In the genomic region with DNA sequence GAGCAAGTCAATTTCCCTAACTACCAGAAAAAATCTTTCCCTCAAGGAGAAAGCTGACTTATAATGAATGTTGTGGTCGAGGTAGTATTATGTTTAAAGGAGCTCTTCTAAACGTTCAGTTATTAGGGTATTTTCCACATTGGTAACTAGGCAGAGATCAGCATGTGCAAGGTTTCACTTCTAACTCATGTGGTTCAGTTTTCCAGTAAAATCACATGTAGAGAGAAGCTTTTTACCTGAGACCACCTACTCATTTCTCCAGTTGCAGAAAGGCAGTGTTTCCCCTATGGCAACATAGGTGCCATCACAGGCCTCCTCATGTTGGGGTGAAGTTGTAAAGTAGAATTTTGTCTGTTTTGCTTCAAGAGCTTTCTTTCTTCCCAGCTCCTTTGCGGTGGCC, we compare ENCODE assay signal across 2 cellular contexts.
TF ChIP-seq lines count a peak whose summit lies in the region.

No MANE protein-coding gene starts in this region.

TF ChIP-seq in IMR-90, 13 proteins besides CTCF, POLR2A, EP300 and RAD21:
- TF ChIP-seq MXI1 (IDR thresholded peaks at IDR 0.05; ENCODE audit: borderline replicate concordance, low read depth, low read length): no peak
- TF ChIP-seq MAZ (IDR thresholded peaks at IDR 0.05; ENCODE audit: borderline replicate concordance, low read depth, low read length): no peak
- no peak for TF ChIP-seq FOS (IDR thresholded peaks at IDR 0.05; ENCODE audit: low read depth, low read length)
- TF ChIP-seq MAFK (IDR thresholded peaks at IDR 0.05; ENCODE audit: low read depth, low read length): no peak
- no peak for TF ChIP-seq CHD1 (IDR thresholded peaks at IDR 0.05; ENCODE audit: low read depth, low read length)
- TF ChIP-seq SMC3 (IDR thresholded peaks at IDR 0.05; ENCODE audit: low read depth, low read length): no peak
- TF ChIP-seq RCOR1 (IDR thresholded peaks at IDR 0.05; ENCODE audit: insufficient replicate concordance, low read length): no peak
- no peak for TF ChIP-seq NFE2L2 (IDR thresholded peaks at IDR 0.05; ENCODE audit: low read depth, low read length)
- TF ChIP-seq ELK1 (IDR thresholded peaks at IDR 0.05; ENCODE audit: borderline replicate concordance, low read depth, low read length): no peak

TF ChIP-seq in GM12878, 131 proteins besides CTCF, POLR2A, EP300 and RAD21:
- TF ChIP-seq ZBTB33 (IDR thresholded peaks at IDR 0.05): no peak
- TF ChIP-seq USF1 (IDR thresholded peaks at IDR 0.05; ENCODE audit: borderline replicate concordance, extremely low read length, insufficient read depth, low read depth, low read length): no peak
- no peak for TF ChIP-seq ZNF274 (IDR thresholded peaks at IDR 0.05; ENCODE audit: insufficient read depth, insufficient read length)
- no peak for TF ChIP-seq CBFB (IDR thresholded peaks at IDR 0.05; ENCODE audit: low read depth)
- peak; percentile 56; the same call in 1 of the 2 replicates for TF ChIP-seq EED (IDR thresholded peaks at IDR 0.05; ENCODE audit: low read depth)
- no peak for TF ChIP-seq MTA3 (IDR thresholded peaks at IDR 0.05; ENCODE audit: borderline replicate concordance, low read length)
- no peak for TF ChIP-seq ZNF687 (IDR thresholded peaks at IDR 0.05)
- peak; percentile 16; the same call in 1 of the 2 replicates for TF ChIP-seq JUNB (IDR thresholded peaks at IDR 0.05)
- 0 out of 2 replicates have a peak, but pooled peaks have one; percentile 28 for TF ChIP-seq RFX5 (IDR thresholded peaks at IDR 0.05; ENCODE audit: low read depth, low read length)
- peak; percentile 64; the same call in 1 of the 2 replicates for TF ChIP-seq RUNX3 (IDR thresholded peaks at IDR 0.05; ENCODE audit: low read length)
- TF ChIP-seq NFIC (IDR thresholded peaks at IDR 0.05; ENCODE audit: low read depth, low read length): peak; percentile 48; the same call in 1 of the 2 replicates
- TF ChIP-seq IKZF2 (IDR thresholded peaks at IDR 0.05): peak; percentile 75 to 81; a peak in 3 of 4 replicates
- no peak for TF ChIP-seq CHD2 (IDR thresholded peaks at IDR 0.05; ENCODE audit: borderline replicate concordance, low read depth, low read length)
- no peak for TF ChIP-seq NFXL1 (IDR thresholded peaks at IDR 0.05; ENCODE audit: borderline replicate concordance)
- no peak for TF ChIP-seq TAF1 (IDR thresholded peaks at IDR 0.05; ENCODE audit: borderline replicate concordance, low read depth, low read length)
- TF ChIP-seq ZNF622 (IDR thresholded peaks at IDR 0.05): no peak
- peak; percentile 52 to 67; a peak in 2 of 4 replicates for TF ChIP-seq BHLHE40 (IDR thresholded peaks at IDR 0.05; ENCODE audit: borderline replicate concordance in 1 of 2, low read depth in 2 of 2, low read length in 1 of 2)
- TF ChIP-seq, protein P1, sequence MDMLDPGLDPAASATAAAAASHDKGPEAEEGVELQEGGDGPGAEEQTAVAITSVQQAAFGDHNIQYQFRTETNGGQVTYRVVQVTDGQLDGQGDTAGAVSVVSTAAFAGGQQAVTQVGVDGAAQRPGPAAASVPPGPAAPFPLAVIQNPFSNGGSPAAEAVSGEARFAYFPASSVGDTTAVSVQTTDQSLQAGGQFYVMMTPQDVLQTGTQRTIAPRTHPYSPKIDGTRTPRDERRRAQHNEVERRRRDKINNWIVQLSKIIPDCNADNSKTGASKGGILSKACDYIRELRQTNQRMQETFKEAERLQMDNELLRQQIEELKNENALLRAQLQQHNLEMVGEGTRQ (IDR thresholded peaks at IDR 0.05; ENCODE audit: borderline replicate concordance, low read depth, low read length): no peak
- peak; percentile 81; the same call in 1 of the 2 replicates for TF ChIP-seq RELB (IDR thresholded peaks at IDR 0.05; ENCODE audit: low read depth)
- TF ChIP-seq SKIL (IDR thresholded peaks at IDR 0.05; ENCODE audit: low read depth, poor library complexity, severe bottlenecking): no peak
- peak; percentile 76 for TF ChIP-seq IKZF1 (conservative IDR thresholded peaks at IDR 0.05)
- TF ChIP-seq EGR1 (IDR thresholded peaks at IDR 0.05; ENCODE audit: borderline replicate concordance in 1 of 2, low read depth in 2 of 2, low read length in 2 of 2): 0 out of 3 replicates have a peak, but pooled peaks of 1 of the 2 experiments have one; percentile 8
- TF ChIP-seq, protein P2, sequence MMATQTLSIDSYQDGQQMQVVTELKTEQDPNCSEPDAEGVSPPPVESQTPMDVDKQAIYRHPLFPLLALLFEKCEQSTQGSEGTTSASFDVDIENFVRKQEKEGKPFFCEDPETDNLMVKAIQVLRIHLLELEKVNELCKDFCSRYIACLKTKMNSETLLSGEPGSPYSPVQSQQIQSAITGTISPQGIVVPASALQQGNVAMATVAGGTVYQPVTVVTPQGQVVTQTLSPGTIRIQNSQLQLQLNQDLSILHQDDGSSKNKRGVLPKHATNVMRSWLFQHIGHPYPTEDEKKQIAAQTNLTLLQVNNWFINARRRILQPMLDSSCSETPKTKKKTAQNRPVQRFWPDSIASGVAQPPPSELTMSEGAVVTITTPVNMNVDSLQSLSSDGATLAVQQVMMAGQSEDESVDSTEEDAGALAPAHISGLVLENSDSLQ (IDR thresholded peaks at IDR 0.05): no peak
- TF ChIP-seq RELA (IDR thresholded peaks at IDR 0.05; ENCODE audit: borderline replicate concordance, partially characterized antibody): no peak
- no peak for TF ChIP-seq CEBPZ (IDR thresholded peaks at IDR 0.05; ENCODE audit: low read depth, low read length)
- TF ChIP-seq ZNF217 (IDR thresholded peaks at IDR 0.05): no peak
- TF ChIP-seq IRF3 (IDR thresholded peaks at IDR 0.05): no peak
- TF ChIP-seq, protein P3, sequence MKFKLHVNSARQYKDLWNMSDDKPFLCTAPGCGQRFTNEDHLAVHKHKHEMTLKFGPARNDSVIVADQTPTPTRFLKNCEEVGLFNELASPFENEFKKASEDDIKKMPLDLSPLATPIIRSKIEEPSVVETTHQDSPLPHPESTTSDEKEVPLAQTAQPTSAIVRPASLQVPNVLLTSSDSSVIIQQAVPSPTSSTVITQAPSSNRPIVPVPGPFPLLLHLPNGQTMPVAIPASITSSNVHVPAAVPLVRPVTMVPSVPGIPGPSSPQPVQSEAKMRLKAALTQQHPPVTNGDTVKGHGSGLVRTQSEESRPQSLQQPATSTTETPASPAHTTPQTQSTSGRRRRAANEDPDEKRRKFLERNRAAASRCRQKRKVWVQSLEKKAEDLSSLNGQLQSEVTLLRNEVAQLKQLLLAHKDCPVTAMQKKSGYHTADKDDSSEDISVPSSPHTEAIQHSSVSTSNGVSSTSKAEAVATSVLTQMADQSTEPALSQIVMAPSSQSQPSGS (IDR thresholded peaks at IDR 0.05; ENCODE audit: low read length): 0 out of 2 replicates have a peak, but pooled peaks have one; percentile 21
- TF ChIP-seq MTA2 (IDR thresholded peaks at IDR 0.05; ENCODE audit: low read depth): peak; percentile 73
- no peak for TF ChIP-seq STAT3 (IDR thresholded peaks at IDR 0.05; ENCODE audit: low read depth, low read length)
- TF ChIP-seq RCOR1 (conservative IDR thresholded peaks at IDR 0.05; ENCODE audit: low read depth, low read length): no peak
- TF ChIP-seq DPF2 (IDR thresholded peaks at IDR 0.05): peak; percentile 47; the same call in 1 of the 2 replicates
